Comparison of ENCODE assay signal across 8 cellular contexts in the genomic region with DNA sequence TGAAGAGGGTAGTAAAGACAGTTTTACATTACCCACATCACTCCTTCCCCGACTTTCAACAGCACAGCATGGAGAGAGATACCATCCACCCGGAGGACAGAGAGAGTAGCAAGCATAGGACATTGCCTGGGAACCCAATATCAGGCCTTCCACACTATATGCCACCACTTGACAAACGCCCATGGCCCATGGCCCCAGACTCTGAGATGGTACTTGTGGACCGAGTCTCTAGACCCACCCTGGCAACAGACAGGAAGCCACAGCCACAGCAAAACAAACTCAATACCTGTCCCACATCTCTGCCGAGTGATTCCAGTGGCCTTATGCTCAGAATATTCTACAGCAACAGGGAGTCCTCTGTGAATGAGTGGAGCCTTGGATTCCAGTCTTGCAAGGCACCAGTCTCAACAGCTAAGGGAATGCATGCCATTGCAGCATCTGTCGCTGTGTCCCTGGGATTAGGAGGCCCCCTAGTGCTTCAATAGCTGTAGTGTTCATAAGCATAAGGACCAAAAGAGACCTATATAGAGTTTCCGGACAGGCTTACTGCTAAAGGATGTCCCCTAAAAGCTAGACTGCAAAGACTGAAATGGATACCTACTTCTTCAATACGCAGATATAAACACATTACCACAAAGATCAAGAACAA. TPM values are rescaled to one million over a fixed set of nuclear protein-coding genes. Genes with fewer than 3 reads are reported as not detected.
DNase-seq lines count a peak whose midpoint lies in the region; ATAC-seq and TF ChIP-seq lines count a peak whose summit lies in the region.

No MANE protein-coding gene starts in this region.

- no peak overlapping the region for H3K4me3 ChIP-seq in IMR-90 (ENCODE audit: insufficient read depth, low read depth, low read length)
- H3K4me3 ChIP-seq in SK-N-MC, result no peak overlapping the region
- no peak overlapping the region for H3K4me3 ChIP-seq in lower lobe of right lung

- H3K9me3 Mint-ChIP-seq in central memory CD8-positive, alpha-beta T cell, result no peaks in the 10 kb centered on the region

- intact Hi-C loops in IMR-90 (cut with micrococcal nuclease), result loop anchor here (5.0 kb wide), 2 partner anchors 219 to 411 kb away; no protein-coding TSS in a partner anchor
- intact Hi-C loops in lower lobe of right lung (cut with DNase I), result no loop called here

- POLR2A ChIA-PET in IMR-90 (lab: Charles Lee; ENCODE audit: unreplicated experiment), result no interaction called here

- H3K4me3 Mint-ChIP-seq in central memory CD8-positive, alpha-beta T cell, result no peak overlapping the region

- no peak overlapping the region for H3K4ac ChIP-seq in IMR-90 (ENCODE audit: low read depth, low read length)

- H2AFZ ChIP-seq in IMR-90 (replicated peaks; ENCODE audit: low read length, poor library complexity), result no peak overlapping the region

- no peak overlapping the region for H3K27ac Mint-ChIP-seq in central memory CD8-positive, alpha-beta T cell (ENCODE audit: low read depth)

- DNase-seq in SIG-M5 treated with dmso at 0.1 percent for 504 hours (lab: John Stamatoyannopoulos, UW; ENCODE audit: unreplicated experiment), result peak; percentile 60
- no peak for DNase-seq in SIG-M5 (lab: John Stamatoyannopoulos, UW)
- DNase-seq in IMR-90, result peak; percentile 46
- DNase-seq in SK-N-MC (ENCODE audit: low read depth, low spot score), result peak; percentile 14
- DNase-seq in central memory CD8-positive, alpha-beta T cell (ENCODE audit: low spot score in 2 of 2), result no peak
- no peak for DNase-seq in lower lobe of right lung
- no peak for DNase-seq in mucosa of gallbladder (ENCODE audit: low spot score)

- 60% methylated on average over 1 of the region's 8 CpGs; no CpG with 5 or more reads in 1 of the 2 experiments for WGBS in IMR-90 (ENCODE audit: extremely low coverage in 2 of 2, insufficient read length in 1 of 2), 2 experiments

- H3K4me2 ChIP-seq in IMR-90 (ENCODE audit: low read depth, low read length), result no peak overlapping the region

- H4K91ac ChIP-seq in IMR-90 (ENCODE audit: insufficient read depth, low read depth, low read length), result no peak overlapping the region

- peaks cover 71% of the 10 kb centered on the region for H3K27me3 Mint-ChIP-seq in central memory CD8-positive, alpha-beta T cell

- no peak overlapping the region for H3K56ac ChIP-seq in IMR-90 (ENCODE audit: extremely low read depth, insufficient read depth, low read length)

- ATAC-seq in GM21423 (IDR thresholded peaks at IDR 0.05; ENCODE audit: unreplicated experiment), result peak; percentile 71
- peak; percentile 89 for ATAC-seq in IMR-90 (ENCODE audit: low read depth)
- ATAC-seq in central memory CD8-positive, alpha-beta T cell (replicated peaks; ENCODE audit: extremely low read depth, poor library complexity, severe bottlenecking), result peak; percentile 60
- ATAC-seq in lower lobe of right lung, result peak; percentile 59 to 82

- H3K79me1 ChIP-seq in IMR-90 (ENCODE audit: low read depth in 1 of 2, low read length in 2 of 2), result no peaks in the 10 kb centered on the region

- H3K9ac ChIP-seq in IMR-90 (ENCODE audit: low read depth, low read length), result no peak overlapping the region
- H3K9ac ChIP-seq in SK-N-MC (ENCODE audit: insufficient read length), result no peak overlapping the region

- no peaks in the 10 kb centered on the region for H3K9me1 ChIP-seq in IMR-90 (ENCODE audit: insufficient read depth, low read length)

- in situ Hi-C loops in IMR-90 (cut with MboI; ENCODE audit: low sequenced_read_pairs), result no loop called here

- peak; percentile 65 for TF ChIP-seq RAD21 in IMR-90 (IDR thresholded peaks at IDR 0.05; ENCODE audit: low read length)

- no peak overlapping the region for H2AK5ac ChIP-seq in IMR-90 (ENCODE audit: low read depth, low read length)

- H4K20me1 ChIP-seq in IMR-90 (ENCODE audit: insufficient read depth, low read length), result no peaks in the 10 kb centered on the region

- no peak overlapping the region for H2BK5ac ChIP-seq in IMR-90 (ENCODE audit: low read depth, low read length, poor library complexity, severe bottlenecking)

- no peak overlapping the region for H3K23ac ChIP-seq in IMR-90 (ENCODE audit: low read depth, low read length)

- TF ChIP-seq POLR2A in IMR-90 (IDR thresholded peaks at IDR 0.05; ENCODE audit: low read depth, low read length), result no peak

- no peak overlapping the region for H3K27ac ChIP-seq in IMR-90 (ENCODE audit: insufficient read depth, low read length)
- no peak overlapping the region for H3K27ac ChIP-seq in SK-N-MC
- H3K27ac ChIP-seq in lower lobe of right lung, result no peak overlapping the region

- H3K4me1 ChIP-seq in IMR-90 (ENCODE audit: control insufficient read depth, insufficient read depth, low read length), result no peaks in the 10 kb centered on the region
- no peaks in the 10 kb centered on the region for H3K4me1 ChIP-seq in lower lobe of right lung

- H2BK20ac ChIP-seq in IMR-90 (ENCODE audit: low read depth, low read length), result no peak overlapping the region

- no peak overlapping the region for H2BK120ac ChIP-seq in IMR-90 (ENCODE audit: low read depth, low read length)

- H4K8ac ChIP-seq in IMR-90 (ENCODE audit: low read depth in 2 of 2, low read length in 2 of 2), result no peak overlapping the region

- dilution Hi-C loops in IMR-90 (cut with HindIII; ENCODE audit: low sequenced_read_pairs, unreplicated experiment), result no loop called here

- CTCF ChIA-PET in IMR-90 (lab: Yijun Ruan, JAX), result interaction anchor here (0.6 kb wide), 1 partner anchor 79 kb away, joined by 3 read pairs; no protein-coding TSS in a partner anchor

- no peak overlapping the region for H2AK9ac ChIP-seq in IMR-90 (replicated peaks; ENCODE audit: low read depth, low read length, poor library complexity)

- no peak overlapping the region for H2BK15ac ChIP-seq in IMR-90 (ENCODE audit: low read depth, low read length)

- no peaks in the 10 kb centered on the region for H3K36me3 Mint-ChIP-seq in central memory CD8-positive, alpha-beta T cell (ENCODE audit: insufficient read depth)

- peak; percentile 51 for TF ChIP-seq CTCF in IMR-90 (conservative IDR thresholded peaks at IDR 0.05; ENCODE audit: low read depth, low read length)
- TF ChIP-seq CTCF in lower lobe of right lung (IDR thresholded peaks at IDR 0.05), result no peak

- BruUV-seq in IMR-90 (replicated peaks; lab: Mats Ljungman, UMichigan), result no TSS peak

- H3K27me3 ChIP-seq in IMR-90 (ENCODE audit: control insufficient read depth, insufficient read depth, low read length), result no peaks in the 10 kb centered on the region
- no peaks in the 10 kb centered on the region for H3K27me3 ChIP-seq in lower lobe of right lung (ENCODE audit: low read depth)

- no peak overlapping the region for H4K5ac ChIP-seq in IMR-90 (ENCODE audit: low read depth, low read length)

- no peaks in the 10 kb centered on the region for H3K4me1 Mint-ChIP-seq in central memory CD8-positive, alpha-beta T cell

- H3K14ac ChIP-seq in IMR-90 (replicated peaks; ENCODE audit: low read depth, low read length), result no peak overlapping the region

- no peak overlapping the region for H3K18ac ChIP-seq in IMR-90 (ENCODE audit: low read depth, low read length)

- no peaks in the 10 kb centered on the region for H3K36me3 ChIP-seq in IMR-90 (ENCODE audit: control insufficient read depth, insufficient read depth, low read length)
- H3K36me3 ChIP-seq in SK-N-MC (ENCODE audit: insufficient read depth, low read length), result no peaks in the 10 kb centered on the region
- no peaks in the 10 kb centered on the region for H3K36me3 ChIP-seq in lower lobe of right lung

- H3K9me3 ChIP-seq in IMR-90 (ENCODE audit: control insufficient read depth, insufficient read depth, low read length) (no peaks in the 10 kb centered on the region), SK-N-MC (ENCODE audit: low read depth, low read length) (no peaks in the 10 kb centered on the region), lower lobe of right lung (no peaks in the 10 kb centered on the region)

TF ChIP-seq in IMR-90, 13 proteins besides CTCF, POLR2A, EP300 and RAD21:
- TF ChIP-seq ELK1 (IDR thresholded peaks at IDR 0.05; ENCODE audit: borderline replicate concordance, low read depth, low read length) (no peak), SMC3 (IDR thresholded peaks at IDR 0.05; ENCODE audit: low read depth, low read length) (peak; percentile 34)

RNA-seq across cellular contexts. Expression of gene CT55, which starts 14.7 kb away (rescaled TPM):
- total RNA-seq in IMR-90 (2012; rRNA removed) (not detected in 2 replicates), lower lobe of right lung (not detected), mucosa of gallbladder (not detected)
- not detected in 2 replicates for polyA plus RNA-seq in IMR-90 (2012; rRNA removed)
- polyA plus RNA-seq in IMR-90 (2012; cell fraction: cytosol; rRNA removed), result not detected in 2 replicates
- not detected in 2 replicates for polyA plus RNA-seq in IMR-90 (2012; cell fraction: nucleus; rRNA removed; ENCODE audit: low replicate concordance)

Comparison
In these comparisons a context has a peak if more than half of its experiments do, and no peak if none do; other contexts are left out.
1. DNase-seq: peak in SIG-M5 treated with dmso at 0.1 percent for 504 hours (single experiment), IMR-90 (single experiment) and SK-N-MC (single experiment); none in SIG-M5 (single experiment), central memory CD8-positive, alpha-beta T cell (0 of 2), lower lobe of right lung (single experiment) and mucosa of gallbladder (single experiment).
2. Peak in every context shown above with its lines, with median percentiles within 50 percentile points of each other: ATAC-seq.